Comparison of ENCODE assay signal across 16 cellular contexts in genomic region chr18:63182861-63183260, GRCh38.
DNase-seq lines count a peak whose midpoint lies in the region; ATAC-seq and TF ChIP-seq lines count a peak whose summit lies in the region.
"Had no signal": no experiment of that assay in that cellular context is flagged by ENCODE, and none has a peak within 500 bp of the region (broad histone marks: within the 10 kb centered on the region; RNA-seq: fewer than 3 reads in every experiment).

No MANE protein-coding gene starts in this region.

- no peak for DNase-seq in CD8-positive, alpha-beta memory T cell
- DNase-seq in neural progenitor cell (ENCODE audit: low spot score) = no peak
- no peak for DNase-seq in NCI-H1092 treated with DMSO at 0.1 percent for 48 hours (lab: John Stamatoyannopoulos, UW)
- no peak for DNase-seq in NCI-H510A treated with DMSO at 0.1 percent for 48 hours (lab: John Stamatoyannopoulos, UW)
- DNase-seq: activated CD4-positive, alpha-beta T cell treated with anti-CD3 and anti-CD28 coated beads, Interleukin-2, amount 50 U/mL, for 4 hours; activated naive CD4-positive, alpha-beta T cell treated with Interleukin-2 at 50 U/mL for 16 hours; caudate nucleus; kidney; NCI-H1105 treated with DMSO at 0.1 percent for 48 hours; retina; stimulated activated CD4-positive, alpha-beta T cell treated with anti-CD3 and anti-CD28 coated beads, Interleukin-4, amount 100 ng/mL, for 1 hour had no signal

- no peaks in the 10 kb centered on the region for H4K20me1 ChIP-seq in neural progenitor cell (ENCODE audit: low read depth)

- CTCF ChIA-PET in CD8-positive, alpha-beta memory T cell (lab: Charles Lee) = interaction anchor here (0.7 to 1.3 kb wide), 3 partner anchors 13 to 141 kb away, joined by 3 to 4 read pairs (median 4); no protein-coding TSS in a partner anchor

- no peaks in the 10 kb centered on the region for H3K9me3 ChIP-seq in CD8-positive, alpha-beta memory T cell (ENCODE audit: low read length)
- no peaks in the 10 kb centered on the region for H3K9me3 ChIP-seq in neural progenitor cell (ENCODE audit: low read depth)

- no peaks in the 10 kb centered on the region for H3F3A ChIP-seq in neural progenitor cell (ENCODE audit: low read depth)

- H3K4me2 ChIP-seq in neural progenitor cell = no peak overlapping the region

- H3K27me3 Mint-ChIP-seq in CD8-positive, alpha-beta memory T cell = no peaks in the 10 kb centered on the region
- no peaks in the 10 kb centered on the region for H3K27me3 Mint-ChIP-seq in activated T-helper 17 cell treated with anti-CD3 and anti-CD28 coated beads, Interleukin-2, amount 50 U/mL, for 72 hours
- H3K27me3 Mint-ChIP-seq in neural progenitor cell (ENCODE audit: insufficient read depth, low read depth) = peaks cover 4% of the 10 kb centered on the region

- H3K27ac ChIP-seq in CD8-positive, alpha-beta memory T cell (ENCODE audit: low read depth, low read length) = no peak overlapping the region
- no peak overlapping the region for H3K27ac ChIP-seq in neural progenitor cell
- H3K27ac ChIP-seq: RWPE1 had no signal

- H3K4me1 ChIP-seq in CD8-positive, alpha-beta memory T cell (ENCODE audit: insufficient read depth, low read length) = peaks cover 42% of the 10 kb centered on the region
- peaks cover 22% of the 10 kb centered on the region for H3K4me1 ChIP-seq in neural progenitor cell

- H3K27ac Mint-ChIP-seq in CD8-positive, alpha-beta memory T cell = peak overlapping the region in 6 of 8 donors; percentile 13 to 79 (median 32)
- H3K27ac Mint-ChIP-seq in activated T-helper 17 cell treated with anti-CD3 and anti-CD28 coated beads, Interleukin-2, amount 50 U/mL, for 72 hours = peak overlapping the region; percentile 92
- peak overlapping the region; percentile 35 for H3K27ac Mint-ChIP-seq in neural progenitor cell

- H3K4me1 Mint-ChIP-seq in CD8-positive, alpha-beta memory T cell = peaks cover 54 to 81% (median 79%) of the 10 kb centered on the region in 3 donors
- H3K4me1 Mint-ChIP-seq in activated T-helper 17 cell treated with anti-CD3 and anti-CD28 coated beads, Interleukin-2, amount 50 U/mL, for 72 hours = peaks cover 70% of the 10 kb centered on the region
- peaks cover 55% of the 10 kb centered on the region for H3K4me1 Mint-ChIP-seq in neural progenitor cell

- peaks cover 3 to 9% (median 5%) of the 10 kb centered on the region in 3 donors for H3K36me3 Mint-ChIP-seq in CD8-positive, alpha-beta memory T cell
- peaks cover 97% of the 10 kb centered on the region for H3K36me3 Mint-ChIP-seq in activated T-helper 17 cell treated with anti-CD3 and anti-CD28 coated beads, Interleukin-2, amount 50 U/mL, for 72 hours (ENCODE audit: low read depth)
- H3K36me3 Mint-ChIP-seq in neural progenitor cell = peaks cover 2% of the 10 kb centered on the region

- peak; percentile 35 for TF ChIP-seq POLR2A in GM19193 (IDR thresholded peaks at IDR 0.05; ENCODE audit: extremely low read depth, insufficient read depth, insufficient read length)

- no peak overlapping the region for H3K4me3 ChIP-seq in CD8-positive, alpha-beta memory T cell (ENCODE audit: low read length)
- H3K4me3 ChIP-seq in neural progenitor cell = no peak overlapping the region

- H3K4me3 Mint-ChIP-seq in CD8-positive, alpha-beta memory T cell = peak overlapping the region in 2 of 7 donors; percentile 4 to 62
- peak overlapping the region; percentile 64 for H3K4me3 Mint-ChIP-seq in activated T-helper 17 cell treated with anti-CD3 and anti-CD28 coated beads, Interleukin-2, amount 50 U/mL, for 72 hours
- H3K4me3 Mint-ChIP-seq in neural progenitor cell = no peak overlapping the region

- H3K27me3 ChIP-seq in CD8-positive, alpha-beta memory T cell (ENCODE audit: insufficient read depth, low read length, poor library complexity, severe bottlenecking) = no peaks in the 10 kb centered on the region
- no peaks in the 10 kb centered on the region for H3K27me3 ChIP-seq in neural progenitor cell

- no peaks in the 10 kb centered on the region for H3K36me3 ChIP-seq in CD8-positive, alpha-beta memory T cell (ENCODE audit: insufficient read depth, low read length)
- H3K36me3 ChIP-seq in neural progenitor cell = no peaks in the 10 kb centered on the region

- POLR2A ChIA-PET in CD8-positive, alpha-beta memory T cell (lab: Charles Lee) = interaction anchor here (4.3 kb wide), 1 partner anchor 14 kb away, joined by 13 read pairs; no protein-coding TSS in a partner anchor

- no peak for TF ChIP-seq CTCF in neural progenitor cell (IDR thresholded peaks at IDR 0.05)

- no peak overlapping the region for H3K9ac ChIP-seq in neural progenitor cell

- no peaks in the 10 kb centered on the region for H3K79me2 ChIP-seq in neural progenitor cell (ENCODE audit: low read depth)

- no peak for ATAC-seq in activated T-helper 17 cell treated with anti-CD3 and anti-CD28 coated beads, Interleukin-2, amount 50 U/mL, for 72 hours (replicated peaks)
- ATAC-seq in GM19467 (IDR thresholded peaks at IDR 0.05; ENCODE audit: unreplicated experiment) = no peak
- ATAC-seq: HepG2 had no signal

- H2AFZ ChIP-seq in neural progenitor cell (replicated peaks) = no peak overlapping the region

- H3K9me3 Mint-ChIP-seq in CD8-positive, alpha-beta memory T cell = no peaks in the 10 kb centered on the region
- H3K9me3 Mint-ChIP-seq in activated T-helper 17 cell treated with anti-CD3 and anti-CD28 coated beads, Interleukin-2, amount 50 U/mL, for 72 hours = no peaks in the 10 kb centered on the region
- no peaks in the 10 kb centered on the region for H3K9me3 Mint-ChIP-seq in neural progenitor cell

Comparison
In these comparisons a context has a peak if more than half of its experiments do, and no peak if none do; other contexts are left out.
1. H3K27ac Mint-ChIP-seq: peak in every context shown above with its lines; median percentile 92 in activated T-helper 17 cell treated with anti-CD3 and anti-CD28 coated beads, Interleukin-2, amount 50 U/mL, for 72 hours; 35 in neural progenitor cell; 32 in CD8-positive, alpha-beta memory T cell.